19 cellular contexts compared by ENCODE assay signal in genomic region chr3:170467007-170467406, GRCh38. TPM values are rescaled to one million over a fixed set of nuclear protein-coding genes. Genes with fewer than 3 reads are reported as not detected.
A peak's percentile ranks its signal among the peaks of the same experiment; 100 is the strongest.
DNase-seq lines count a peak whose midpoint lies in the region; FAIRE-seq and TF ChIP-seq lines count a peak whose summit lies in the region.
"Had no signal": no experiment of that assay in that cellular context is flagged by ENCODE, and none has a peak within 500 bp of the region (broad histone marks: within the 10 kb centered on the region; RNA-seq: fewer than 3 reads in every experiment).

No MANE protein-coding gene starts in this region.

- peak; percentile 73 for DNase-seq in NCI-H2107 treated with DMSO at 0.1 percent for 48 hours (lab: John Stamatoyannopoulos, UW; ENCODE audit: unreplicated experiment)
- no peak for DNase-seq in NCI-H2107 (lab: John Stamatoyannopoulos, UW)
- DNase-seq in NCI-H748 treated with DMSO at 0.1 percent for 48 hours (lab: John Stamatoyannopoulos, UW), result peak; percentile 67
- peak; percentile 91 for DNase-seq in testis
- no peak for DNase-seq in cortex of kidney (lab: John Stamatoyannopoulos, UW)
- DNase-seq in HTR-8/SVneo (ENCODE audit: insufficient read length, low spot score), result no peak
- DNase-seq in SKM-1 treated with dmso at 0.1 percent for 144 hours (lab: John Stamatoyannopoulos, UW; ENCODE audit: unreplicated experiment), result no peak
- DNase-seq: activated CD8-positive, alpha-beta memory T cell treated with anti-CD3 and anti-CD28 coated beads for 24 hours; CD4-positive, alpha-beta T cell; gastrocnemius medialis; immature natural killer cell; mesenchymal stem cell; stimulated activated CD4-positive, alpha-beta T cell treated with anti-CD3 and anti-CD28 coated beads, Interleukin-4, amount 100 ng/mL, for 24 hours; tibial artery had no signal

- TF ChIP-seq CTCF in testis (IDR thresholded peaks at IDR 0.05), result no peak

- H3K27me3 ChIP-seq in layer of hippocampus (ENCODE audit: control insufficient read depth, insufficient read depth, low read length) (no peaks in the 10 kb centered on the region), testis (no peaks in the 10 kb centered on the region)
- H3K27me3 ChIP-seq: gastrocnemius medialis, tibial artery had no signal

- intact Hi-C loops in testis (cut with DNase I; ENCODE audit: low total_unique reads), result no loop called here

- H3K9me3 ChIP-seq in testis, result no peaks in the 10 kb centered on the region
- H3K9me3 ChIP-seq: gastrocnemius medialis, neutrophil, tibial artery had no signal

- WGBS in testis, 2 donors, result 60 to 75% methylated on average over 14 of the region's 14 CpGs

- H3K4me3 ChIP-seq in testis, result no peak overlapping the region
- H3K4me3 ChIP-seq: gastrocnemius medialis, PC-9, tibial artery had no signal

- FAIRE-seq in HTR-8/SVneo (lab: Jason Lieb, UNC), result no peak

- peaks cover 31% of the 10 kb centered on the region for H3K4me1 ChIP-seq in testis
- H3K4me1 ChIP-seq: gastrocnemius medialis, tibial artery had no signal

- H3K27ac ChIP-seq in layer of hippocampus (ENCODE audit: low read depth, low read length), result peak overlapping the region; percentile 98
- peak overlapping the region; percentile 21 to 57 for H3K27ac ChIP-seq in testis
- H3K27ac ChIP-seq: gastrocnemius medialis, neutrophil, tibial artery had no signal

- TF ChIP-seq POLR2A in testis (IDR thresholded peaks at IDR 0.05), result no peak

- no peaks in the 10 kb centered on the region for H3K36me3 ChIP-seq in testis (ENCODE audit: low read depth, missing control alignments)
- H3K36me3 ChIP-seq: gastrocnemius medialis, neutrophil, tibial artery had no signal

RNA-seq across cellular contexts. Expression of gene CLDN11, which starts 48.3 kb away (rescaled TPM):
- 1,000 to 10,000 TPM; 1,237 to 1,538 TPM for total RNA-seq in testis
- polyA plus RNA-seq in testis (ENCODE audit: insufficient read depth, low read depth, low replicate concordance), result 378 TPM
- total RNA-seq: A172; CD4-positive, alpha-beta T cell; SK-MEL-5 had no signal
- polyA plus RNA-seq: immature natural killer cell had no signal

Comparison
In these comparisons a context has a peak if more than half of its experiments do, and no peak if none do; other contexts are left out.
1. DNase-seq: peak in NCI-H2107 treated with DMSO at 0.1 percent for 48 hours (single experiment), NCI-H748 treated with DMSO at 0.1 percent for 48 hours (single experiment) and testis (single experiment); none in NCI-H2107 (single experiment), cortex of kidney (single experiment), HTR-8/SVneo (single experiment) and SKM-1 treated with dmso at 0.1 percent for 144 hours (single experiment).